18 cellular contexts compared by ENCODE assay signal in the genomic region with DNA sequence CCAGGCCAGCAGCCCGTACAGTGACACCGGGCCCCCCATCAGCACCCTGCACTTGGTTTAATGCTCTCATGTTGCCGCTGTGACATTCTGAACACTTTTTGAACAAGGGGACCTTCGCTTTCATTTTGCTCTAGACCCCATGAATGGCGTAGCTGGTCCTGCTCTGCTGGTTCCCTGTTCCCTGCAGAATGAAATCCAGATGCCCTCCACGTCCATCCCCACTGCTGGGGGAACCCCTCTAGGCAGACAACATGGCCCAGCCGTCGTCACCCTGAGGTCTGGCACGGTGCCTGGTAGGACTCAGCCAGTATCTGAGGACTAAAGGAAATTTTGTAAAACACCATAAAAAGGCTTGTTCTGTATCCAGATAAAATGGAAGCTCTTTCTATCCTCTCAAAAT.
"Had no signal": no experiment of that assay in that cellular context is flagged by ENCODE, and none has a peak within 500 bp of the region (broad histone marks: within the 10 kb centered on the region; RNA-seq: fewer than 3 reads in every experiment).

No MANE protein-coding gene starts in this region.

- ATAC-seq: activated CD4-positive, alpha-beta T cell treated with anti-CD3 and anti-CD28 coated beads for 36 hours; effector memory CD8-positive, alpha-beta T cell; left ventricle myocardium superior; naive thymus-derived CD4-positive, alpha-beta T cell; WTC11 had no signal

- H3K4me3 Mint-ChIP-seq: activated CD4-positive, alpha-beta memory T cell treated with anti-CD3 and anti-CD28 coated beads for 36 hours; activated CD4-positive, alpha-beta T cell treated with anti-CD3 and anti-CD28 coated beads for 36 hours; activated naive CD8-positive, alpha-beta T cell treated with anti-CD3 and anti-CD28 coated beads for 36 hours; dendritic cell treated with granulocyte-macrophage colony-stimulating factor and Interleukin-4, amounts not matched to agents 40 ng/mL and 50 ng/mL, for 4 days; effector memory CD8-positive, alpha-beta T cell; memory B cell; naive thymus-derived CD4-positive, alpha-beta T cell; stimulated activated naive CD8-positive, alpha-beta T cell treated with anti-CD3 and anti-CD28 coated beads, Interleukin-15, Interleukin-2, amounts not matched to agents 100 ng/mL and 50 ng/mL, for 24 hours; WTC11 had no signal

- H3K36me3 Mint-ChIP-seq: activated CD4-positive, alpha-beta memory T cell treated with anti-CD3 and anti-CD28 coated beads for 36 hours; activated naive CD8-positive, alpha-beta T cell treated with anti-CD3 and anti-CD28 coated beads for 36 hours; memory B cell; WTC11 had no signal

- H3K27ac Mint-ChIP-seq: activated CD4-positive, alpha-beta memory T cell treated with anti-CD3 and anti-CD28 coated beads for 36 hours; activated CD4-positive, alpha-beta T cell treated with anti-CD3 and anti-CD28 coated beads for 36 hours; activated naive CD8-positive, alpha-beta T cell treated with anti-CD3 and anti-CD28 coated beads for 36 hours; dendritic cell treated with granulocyte-macrophage colony-stimulating factor and Interleukin-4, amounts not matched to agents 40 ng/mL and 50 ng/mL, for 4 days; effector memory CD8-positive, alpha-beta T cell; memory B cell; naive thymus-derived CD4-positive, alpha-beta T cell; stimulated activated naive CD8-positive, alpha-beta T cell treated with anti-CD3 and anti-CD28 coated beads, Interleukin-15, Interleukin-2, amounts not matched to agents 100 ng/mL and 50 ng/mL, for 24 hours; WTC11 had no signal

- H3K4me3 ChIP-seq: tibial nerve had no signal

- DNase-seq: activated CD4-positive, alpha-beta memory T cell treated with anti-CD3 and anti-CD28 coated beads for 36 hours; activated CD4-positive, alpha-beta T cell treated with anti-CD3 and anti-CD28 coated beads for 36 hours; activated naive CD4-positive, alpha-beta T cell; activated naive CD8-positive, alpha-beta T cell treated with anti-CD3 and anti-CD28 coated beads for 36 hours; activated T-cell treated with anti-CD3 and anti-CD28 coated beads for 4 hours; cerebellar nuclear complex; effector memory CD8-positive, alpha-beta T cell; left ventricle myocardium superior; naive thymus-derived CD4-positive, alpha-beta T cell; retina; SW 1271; T-helper 2 cell had no signal

- H3K9me3 Mint-ChIP-seq: activated CD4-positive, alpha-beta memory T cell treated with anti-CD3 and anti-CD28 coated beads for 36 hours; activated naive CD8-positive, alpha-beta T cell treated with anti-CD3 and anti-CD28 coated beads for 36 hours; dendritic cell treated with granulocyte-macrophage colony-stimulating factor and Interleukin-4, amounts not matched to agents 40 ng/mL and 50 ng/mL, for 4 days; effector memory CD8-positive, alpha-beta T cell; memory B cell; stimulated activated naive CD8-positive, alpha-beta T cell treated with anti-CD3 and anti-CD28 coated beads, Interleukin-15, Interleukin-2, amounts not matched to agents 100 ng/mL and 50 ng/mL, for 24 hours; WTC11 had no signal

- H3K27me3 Mint-ChIP-seq: activated CD4-positive, alpha-beta memory T cell treated with anti-CD3 and anti-CD28 coated beads for 36 hours; activated CD4-positive, alpha-beta T cell treated with anti-CD3 and anti-CD28 coated beads for 36 hours; activated naive CD8-positive, alpha-beta T cell treated with anti-CD3 and anti-CD28 coated beads for 36 hours; dendritic cell treated with granulocyte-macrophage colony-stimulating factor and Interleukin-4, amounts not matched to agents 40 ng/mL and 50 ng/mL, for 4 days; memory B cell; naive thymus-derived CD4-positive, alpha-beta T cell; stimulated activated naive CD8-positive, alpha-beta T cell treated with anti-CD3 and anti-CD28 coated beads, Interleukin-15, Interleukin-2, amounts not matched to agents 100 ng/mL and 50 ng/mL, for 24 hours had no signal

- FAIRE-seq: urothelium cell line had no signal

- H3K4me1 Mint-ChIP-seq: activated CD4-positive, alpha-beta T cell treated with anti-CD3 and anti-CD28 coated beads for 36 hours; activated naive CD8-positive, alpha-beta T cell treated with anti-CD3 and anti-CD28 coated beads for 36 hours; naive thymus-derived CD4-positive, alpha-beta T cell had no signal
